In the genomic region with DNA sequence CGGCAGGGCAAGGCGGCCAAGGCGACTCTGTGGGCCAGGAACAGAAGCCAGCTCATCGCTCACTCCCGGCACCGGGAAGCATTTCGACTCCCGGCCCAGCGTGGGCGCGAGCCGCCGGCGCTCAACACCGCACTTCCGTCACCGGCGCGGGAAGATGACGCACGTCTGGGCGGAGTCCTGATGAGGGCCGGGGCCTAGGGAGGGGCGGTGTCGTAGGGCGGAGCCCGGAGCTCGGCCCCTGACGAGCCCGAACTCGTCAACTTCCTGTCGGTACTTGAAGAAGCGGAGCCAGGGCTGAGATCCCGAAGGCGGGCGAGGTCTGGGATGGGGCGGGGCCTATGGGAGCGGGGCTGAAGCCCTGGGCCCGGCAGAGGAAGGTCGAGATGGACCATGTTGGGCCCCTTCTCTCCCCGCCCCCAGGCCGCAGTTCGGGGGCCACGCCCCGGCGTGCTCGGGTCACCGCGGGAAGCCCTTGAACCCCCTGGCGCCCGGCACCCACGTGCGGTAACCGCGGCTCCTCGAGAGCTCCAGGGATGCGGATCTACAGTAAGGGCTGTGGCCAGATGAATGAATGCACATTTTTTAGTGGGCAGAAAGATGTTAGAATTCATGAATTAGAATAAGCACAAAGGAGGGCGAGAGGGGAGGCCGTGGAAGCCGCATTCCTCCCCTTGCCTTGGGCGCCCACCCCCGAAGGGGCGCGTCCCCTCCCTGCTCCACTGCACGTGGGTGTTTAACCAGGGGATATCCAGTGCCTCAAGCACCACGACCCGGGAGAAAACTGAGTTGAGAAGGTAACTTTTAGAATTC, we compare ENCODE assay signal across 8 cellular contexts. TPM values are rescaled to one million over a fixed set of nuclear protein-coding genes. Genes with fewer than 3 reads are reported as not detected.
DNase-seq lines count a peak whose midpoint lies in the region; ATAC-seq and TF ChIP-seq lines count a peak whose summit lies in the region.

A gene with protein sequence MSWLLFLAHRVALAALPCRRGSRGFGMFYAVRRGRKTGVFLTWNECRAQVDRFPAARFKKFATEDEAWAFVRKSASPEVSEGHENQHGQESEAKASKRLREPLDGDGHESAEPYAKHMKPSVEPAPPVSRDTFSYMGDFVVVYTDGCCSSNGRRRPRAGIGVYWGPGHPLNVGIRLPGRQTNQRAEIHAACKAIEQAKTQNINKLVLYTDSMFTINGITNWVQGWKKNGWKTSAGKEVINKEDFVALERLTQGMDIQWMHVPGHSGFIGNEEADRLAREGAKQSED (minus strand): TSS at position 129 of the 810 bp plus-strand sequence. CDS start 73 bp downstream, at position 56.

- peak within 1 kb of the TSS; percentile 98 for H3K4me2 ChIP-seq in H9 (ENCODE audit: insufficient read depth, insufficient read length, low read length)

- DNase-seq in ELR (ENCODE audit: low read depth), result peak; percentile 99
- peak; percentile 99 for DNase-seq in H9
- peak; percentile 98 for DNase-seq in MG63
- DNase-seq in SHP77 treated with DMSO at 0.1 percent for 48 hours (lab: John Stamatoyannopoulos, UW), result peak; percentile 99
- DNase-seq in activated effector memory CD4-positive, alpha-beta T cell treated with anti-CD3 and anti-CD28 coated beads, Interleukin-2, amount 50 U/mL, for 16 hours, result peak; percentile 100
- peak; percentile 99 for DNase-seq in fibroblast of pulmonary artery (ENCODE audit: low read depth)
- DNase-seq in natural killer cell treated with Interleukin-12 subunit alpha and Interleukin-12 subunit beta and Interleukin-15 and Interleukin-18, amount 100 ng/mL, for 72 hours (ENCODE audit: low spot score), result peak; percentile 99
- DNase-seq in stimulated activated naive CD8-positive, alpha-beta T cell treated with anti-CD3 and anti-CD28 coated beads, Interleukin-15, Interleukin-2, amounts not matched to agents 100 U/mL and 50 U/mL, for 24 hours, result peak; percentile 100

- H3K79me1 ChIP-seq in H9 (ENCODE audit: insufficient read depth, low read depth, low read length, poor library complexity, severe bottlenecking), result peaks cover 4% of the 10 kb centered on the region

- H2AK5ac ChIP-seq in H9 (ENCODE audit: insufficient read length, low read length), result no peak within 1 kb of the TSS

- H3K23ac ChIP-seq in H9 (ENCODE audit: insufficient read length, low read depth, low read length), result no peak within 1 kb of the TSS

- H2BK20ac ChIP-seq in H9 (ENCODE audit: low read depth, low read length, poor library complexity, severe bottlenecking), result no peak within 1 kb of the TSS

- no peak within 1 kb of the TSS for H2BK12ac ChIP-seq in H9 (ENCODE audit: insufficient read length, low read depth, low read length)

- H3K27ac Mint-ChIP-seq in H9, result peak within 1 kb of the TSS; percentile 98 to 99 (median 98)
- peak within 1 kb of the TSS; percentile 86 to 91 for H3K27ac Mint-ChIP-seq in natural killer cell treated with Interleukin-12 subunit alpha and Interleukin-12 subunit beta and Interleukin-15 and Interleukin-18, amount 100 ng/mL, for 72 hours

- no peak within 1 kb of the TSS for H2BK5ac ChIP-seq in H9 (ENCODE audit: insufficient read length, low read length)

- H4K91ac ChIP-seq in H9 (ENCODE audit: insufficient read length, low read depth, low read length), result no peak within 1 kb of the TSS

- H3K36me3 ChIP-seq in MG63, result peaks cover 54% of the 10 kb centered on the region

- H3K4me1 Mint-ChIP-seq in H9, result peaks cover 9 to 13% of the 10 kb centered on the region in 2 experiments
- H3K4me1 Mint-ChIP-seq in natural killer cell treated with Interleukin-12 subunit alpha and Interleukin-12 subunit beta and Interleukin-15 and Interleukin-18, amount 100 ng/mL, for 72 hours (ENCODE audit: low read depth in 2 of 2), result peaks cover 17 to 19% of the 10 kb centered on the region in 2 donors

- H3K4me3 ChIP-seq in MG63, result peak within 1 kb of the TSS; percentile 97
- peak within 1 kb of the TSS; percentile 78 for H3K4me3 ChIP-seq in fibroblast of pulmonary artery (replicated peaks; ENCODE audit: low read depth, low read length)

- no peaks in the 10 kb centered on the region for H3K4me1 ChIP-seq in H9 (ENCODE audit: insufficient read depth, low read length)

- no peaks in the 10 kb centered on the region for H3K27me3 ChIP-seq in H9 (ENCODE audit: insufficient read depth, low read length)
- H3K27me3 ChIP-seq in MG63, result no peaks in the 10 kb centered on the region

- no peak within 1 kb of the TSS for H2AFZ ChIP-seq in H9 (ENCODE audit: low read length)

- H4K5ac ChIP-seq in H9 (ENCODE audit: insufficient read length, low read depth, low read length), result no peak within 1 kb of the TSS

- H3K79me2 ChIP-seq in H9 (ENCODE audit: insufficient read depth, low read length), result peaks cover 8% of the 10 kb centered on the region; the same call in 1 of the 2 replicates

- H2BK120ac ChIP-seq in H9 (ENCODE audit: low read depth, low read length, poor library complexity, severe bottlenecking), result no peak within 1 kb of the TSS

- peak within 1 kb of the TSS; percentile 90 to 94 for H3K4me3 Mint-ChIP-seq in H9
- peak within 1 kb of the TSS; percentile 92 for H3K4me3 Mint-ChIP-seq in natural killer cell treated with Interleukin-12 subunit alpha and Interleukin-12 subunit beta and Interleukin-15 and Interleukin-18, amount 100 ng/mL, for 72 hours

- peak within 1 kb of the TSS; percentile 67; the same call in 1 of the 2 replicates for H3K4ac ChIP-seq in H9 (ENCODE audit: low read depth, low read length)

- H3K18ac ChIP-seq in H9 (ENCODE audit: insufficient read length, low read depth, low read length), result peak within 1 kb of the TSS; percentile 88

- no peak within 1 kb of the TSS for H3T11ph ChIP-seq in H9 (ENCODE audit: low read length)

- H2BK15ac ChIP-seq in H9 (ENCODE audit: low read depth, low read length), result no peak within 1 kb of the TSS

- H3K9me3 ChIP-seq in H9 (ENCODE audit: control insufficient read depth, low read depth, low read length), result no peaks in the 10 kb centered on the region
- no peaks in the 10 kb centered on the region for H3K9me3 ChIP-seq in MG63

- peaks cover 32 to 58% (median 56%) of the 10 kb centered on the region in 3 experiments; a peak in 6 of 7 replicates for H3K36me3 Mint-ChIP-seq in H9 (ENCODE audit: insufficient read depth in 1 of 3, low read depth in 3 of 3)
- H3K36me3 Mint-ChIP-seq in natural killer cell treated with Interleukin-12 subunit alpha and Interleukin-12 subunit beta and Interleukin-15 and Interleukin-18, amount 100 ng/mL, for 72 hours, result peaks cover 23% of the 10 kb centered on the region

- H3K14ac ChIP-seq in H9 (ENCODE audit: insufficient read depth, low read length), result peak within 1 kb of the TSS; percentile 93; the same call in 1 of the 2 replicates

- TF ChIP-seq CTCF in H9 (conservative IDR thresholded peaks at IDR 0.05), result no peak
- no peak for TF ChIP-seq CTCF in fibroblast of pulmonary artery (IDR thresholded peaks at IDR 0.05; ENCODE audit: low read length, missing control alignments)

- no peaks in the 10 kb centered on the region for H3K9me3 Mint-ChIP-seq in H9
- H3K9me3 Mint-ChIP-seq in natural killer cell treated with Interleukin-12 subunit alpha and Interleukin-12 subunit beta and Interleukin-15 and Interleukin-18, amount 100 ng/mL, for 72 hours, result no peaks in the 10 kb centered on the region

- peak; percentile 99 to 100 for ATAC-seq in natural killer cell treated with Interleukin-12 subunit alpha and Interleukin-12 subunit beta and Interleukin-15 and Interleukin-18, amount 100 ng/mL, for 72 hours
- ATAC-seq in stimulated activated naive CD8-positive, alpha-beta T cell treated with anti-CD3 and anti-CD28 coated beads, Interleukin-15, Interleukin-2, amounts not matched to agents 100 U/mL and 50 U/mL, for 24 hours, result peak; percentile 98

- H3K27ac ChIP-seq in H9 (ENCODE audit: insufficient read length, low read depth, low read length), result peak within 1 kb of the TSS; percentile 62

- H3K23me2 ChIP-seq in H9 (ENCODE audit: insufficient read length, low read depth, low read length, poor library complexity, severe bottlenecking), result peaks cover 4% of the 10 kb centered on the region

- no CpG with 5 or more reads among the region's 67 CpGs for WGBS in H9 (ENCODE audit: extremely low coverage, insufficient read length, low lambda C conversion rate)

- no peak within 1 kb of the TSS for H3K56ac ChIP-seq in H9 (ENCODE audit: insufficient read length, low read depth, low read length)

- no peaks in the 10 kb centered on the region for H4K20me1 ChIP-seq in H9 (ENCODE audit: control insufficient read depth, insufficient read depth, insufficient read length)

- H3K9ac ChIP-seq in H9 (ENCODE audit: extremely low read depth, insufficient read length, low read length), result peak within 1 kb of the TSS; percentile 83

- H4K8ac ChIP-seq in H9 (replicated peaks; ENCODE audit: insufficient read length, low read depth, low read length), result no peak within 1 kb of the TSS

- H3K27me3 Mint-ChIP-seq in H9 (ENCODE audit: low read depth), result no peaks in the 10 kb centered on the region; the same call in 1 of the 2 replicates
- no peaks in the 10 kb centered on the region for H3K27me3 Mint-ChIP-seq in natural killer cell treated with Interleukin-12 subunit alpha and Interleukin-12 subunit beta and Interleukin-15 and Interleukin-18, amount 100 ng/mL, for 72 hours

RNA-seq across cellular contexts. Expression of the gene that starts here (rescaled TPM):
- 40.4 and 42.0 TPM in 2 replicates for total RNA-seq in H9 (2021)
- 26.0 and 71.0 TPM in 2 replicates for total RNA-seq in MG63 (2014; rRNA removed; shearing (Covaris generic); ENCODE audit: low replicate concordance)
- total RNA-seq in natural killer cell treated with Interleukin-12 subunit alpha and Interleukin-12 subunit beta and Interleukin-15 and Interleukin-18, amount 100 ng/mL, for 72 hours, result 10 to 100 TPM; 24.7 to 47.2 TPM

Comparison
In these comparisons a context has a peak if more than half of its experiments do, and no peak if none do; other contexts are left out.
1. Peak in every context shown above with its lines: DNase-seq, ATAC-seq, H3K4me3 ChIP-seq and H3K27ac ChIP-seq.